Comparison of ENCODE assay signal across 7 cellular contexts in the genomic region with DNA sequence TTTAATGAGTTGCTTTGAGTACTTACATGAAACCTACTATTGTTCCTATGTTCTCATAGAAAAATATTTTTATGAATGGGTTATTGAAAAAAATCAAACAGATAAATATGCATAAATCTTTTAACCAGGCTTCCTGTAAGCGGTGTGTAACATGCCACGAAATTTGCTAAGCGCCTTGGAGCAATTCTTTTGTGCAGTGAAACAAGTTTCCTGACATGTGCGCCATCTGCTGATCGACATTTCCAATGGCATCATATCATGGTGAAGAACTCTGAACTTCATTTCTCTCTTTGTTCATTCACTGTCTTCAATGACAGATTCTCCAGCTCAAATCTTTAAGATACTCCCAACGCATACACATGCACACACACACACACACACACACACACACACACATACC.
DNase-seq lines count a peak whose midpoint lies in the region; ATAC-seq, FAIRE-seq and TF ChIP-seq lines count a peak whose summit lies in the region.

No MANE protein-coding gene starts in this region.

- RAD21 ChIA-PET in HCT116 (lab: Charles Lee; ENCODE audit: low non-redundant PET in 1 of 2, low total read pairs in 2 of 2, uncharacterized antibody in 2 of 2, unreplicated experiment in 2 of 2) = interaction anchor here (0.9 to 1.4 kb wide), 4 partner anchors 241 to 674 kb away, joined by 3 to 4 read pairs (median 3); no protein-coding TSS in a partner anchor

- H3K9ac ChIP-seq in HCT116 (ENCODE audit: low read length) = no peak overlapping the region

- TF ChIP-seq POLR2A in GM12892 (IDR thresholded peaks at IDR 0.05; ENCODE audit: low read depth, low read length) (no peak), HCT116 (IDR thresholded peaks at IDR 0.05; ENCODE audit: borderline replicate concordance, extremely low read depth, insufficient read depth, insufficient read length) (no peak)

- H3K9me3 ChIP-seq in HCT116 (ENCODE audit: control insufficient read depth in 1 of 2, insufficient read depth in 1 of 2, low read depth in 1 of 2, low read length in 2 of 2) (no peaks in the 10 kb centered on the region), RWPE2 (ENCODE audit: severe bottlenecking) (no peaks in the 10 kb centered on the region), mucosa of descending colon (no peaks in the 10 kb centered on the region)

- H4K20me1 ChIP-seq in HCT116 (ENCODE audit: insufficient read depth) = no peaks in the 10 kb centered on the region

- ATAC-seq in HCT116 = peak; percentile 94
- ATAC-seq in RWPE2 (ENCODE audit: low read depth) = peak; percentile 67; the same call in 1 of the 3 replicates
- ATAC-seq in mucosa of descending colon = peak; percentile 54

- POLR2A ChIA-PET in HCT116 (lab: Charles Lee) = no interaction called here

- H3K4me3 ChIP-seq in HCT116 (replicated peaks in 1 of 2; ENCODE audit: low read depth in 1 of 2, low read length in 2 of 2) (no peak overlapping the region), RWPE2 (ENCODE audit: severe bottlenecking) (no peak overlapping the region), mucosa of descending colon (no peak overlapping the region)

- peak overlapping the region; percentile 98 for H2AFZ ChIP-seq in HCT116 (ENCODE audit: low read depth, low read length, poor library complexity, severe bottlenecking)

- CTCF ChIA-PET in HCT116 (lab: Charles Lee) = interaction anchor here (0.6 to 4.1 kb wide), 11 partner anchors 70 to 730 kb away, joined by 3 to 33 read pairs (median 5); no protein-coding TSS in a partner anchor

- no peaks in the 10 kb centered on the region for H3K27me3 ChIP-seq in HCT116 (ENCODE audit: insufficient read depth, low read length)
- H3K27me3 ChIP-seq in RWPE2 (ENCODE audit: insufficient read depth, poor library complexity, severe bottlenecking) = peaks cover 3% of the 10 kb centered on the region

- TF ChIP-seq RAD21 in HCT116 (IDR thresholded peaks at IDR 0.05; ENCODE audit: low read depth) = peak; percentile 79

- TF ChIP-seq CTCF in HCT116 (IDR thresholded peaks at IDR 0.05 in 2 of 3, conservative IDR thresholded peaks at IDR 0.05 in 1 of 3; ENCODE audit: borderline replicate concordance in 1 of 3, insufficient read depth in 1 of 3, low read depth in 2 of 3, low read length in 2 of 3) = peak; percentile 62 to 76 (median 70); a peak in 5 of 6 replicates
- peak; percentile 79 for TF ChIP-seq CTCF in RWPE2 (IDR thresholded peaks at IDR 0.05; ENCODE audit: poor library complexity, severe bottlenecking)
- TF ChIP-seq CTCF in mucosa of descending colon (IDR thresholded peaks at IDR 0.05) = no peak

- BruUV-seq in HCT116 (replicated peaks; lab: Mats Ljungman, UMichigan) = no TSS peak

- DNase-seq in GM12892 (ENCODE audit: insufficient read length) (no peak), HCT116 (ENCODE audit: low read depth, low spot score) (peak; percentile 71), MV-4-11 (lab: John Stamatoyannopoulos, UW) (peak; percentile 42), RWPE2 (ENCODE audit: low spot score) (no peak), epithelial cell of prostate (ENCODE audit: low read depth, low spot score) (peak; percentile 16), mucosa of descending colon (peak in 1 of 3 donors; percentile 68)
- DNase-seq in stimulated activated naive CD4-positive, alpha-beta T cell (lab: John Stamatoyannopoulos, UW) = no peak

- FAIRE-seq in GM12892 (lab: Jason Lieb, UNC) = peak; percentile 69

- no peaks in the 10 kb centered on the region for H3K79me2 ChIP-seq in HCT116 (ENCODE audit: insufficient read depth, low read length)

- H3K36me3 ChIP-seq in HCT116 (ENCODE audit: control insufficient read depth in 1 of 2, insufficient read depth in 2 of 2, low read length in 2 of 2) (no peaks in the 10 kb centered on the region), RWPE2 (ENCODE audit: low read depth) (no peaks in the 10 kb centered on the region), mucosa of descending colon (ENCODE audit: low read depth) (no peaks in the 10 kb centered on the region)

- H3K4me2 ChIP-seq in HCT116 (ENCODE audit: low read length) = peak overlapping the region; percentile 38

- H3K27ac ChIP-seq in HCT116 (ENCODE audit: low read depth, low read length) = no peak overlapping the region
- no peak overlapping the region for H3K27ac ChIP-seq in RWPE2 (ENCODE audit: poor library complexity, severe bottlenecking)
- no peak overlapping the region for H3K27ac ChIP-seq in epithelial cell of prostate

- intact Hi-C loops in HCT116 (cut with micrococcal nuclease) (loop anchor here (1.0 to 5.0 kb wide), 4 partner anchors 533 to 1063 kb away; no protein-coding TSS in a partner anchor), mucosa of descending colon (cut with DNase I, micrococcal nuclease) (loop anchor here in 1 of 2 donors (10.0 kb wide), 1 partner anchor 530 kb away; no protein-coding TSS in a partner anchor)

- H3K4me1 ChIP-seq in HCT116 (ENCODE audit: control insufficient read depth in 1 of 2, insufficient read depth in 2 of 2, low read length in 2 of 2) (peaks cover 0 to 3% of the 10 kb centered on the region in 2 experiments; a peak in 1 of 4 replicates), RWPE2 (ENCODE audit: insufficient read depth, poor library complexity, severe bottlenecking) (no peaks in the 10 kb centered on the region), mucosa of descending colon (ENCODE audit: low read depth) (no peaks in the 10 kb centered on the region)

- no peaks in the 10 kb centered on the region; the same call in 1 of the 2 replicates for H3K9me2 ChIP-seq in HCT116 (ENCODE audit: insufficient read depth)

TF ChIP-seq in HCT116, 20 proteins besides CTCF, POLR2A, EP300 and RAD21:
- TF ChIP-seq SP1 (IDR thresholded peaks at IDR 0.05; ENCODE audit: low read depth) (no peak), CBX3 (IDR thresholded peaks at IDR 0.05; ENCODE audit: low read depth) (0 out of 2 replicates have a peak, but pooled peaks have one; percentile 46), YY1 (IDR thresholded peaks at IDR 0.05; ENCODE audit: extremely low read depth, insufficient replicate concordance, low read depth, low read length) (no peak), TCF7L2 (IDR thresholded peaks at IDR 0.05; ENCODE audit: borderline replicate concordance, extremely low read depth, insufficient read depth, insufficient read length) (no peak), EGR1 (IDR thresholded peaks at IDR 0.05; ENCODE audit: low read depth) (no peak), SRF (IDR thresholded peaks at IDR 0.05; ENCODE audit: low read depth) (no peak), FOSL1 (IDR thresholded peaks at IDR 0.05; ENCODE audit: low read depth) (0 out of 2 replicates have a peak, but pooled peaks have one; percentile 10), ZFX (IDR thresholded peaks at IDR 0.05) (no peak), POLR2AphosphoS5 (IDR thresholded peaks at IDR 0.05; ENCODE audit: low read depth, low read length) (no peak), CEBPB (IDR thresholded peaks at IDR 0.05; ENCODE audit: low read depth) (0 out of 2 replicates have a peak, but pooled peaks have one; percentile 25)
- TF ChIP-seq, protein P1, sequence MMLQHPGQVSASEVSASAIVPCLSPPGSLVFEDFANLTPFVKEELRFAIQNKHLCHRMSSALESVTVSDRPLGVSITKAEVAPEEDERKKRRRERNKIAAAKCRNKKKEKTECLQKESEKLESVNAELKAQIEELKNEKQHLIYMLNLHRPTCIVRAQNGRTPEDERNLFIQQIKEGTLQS (IDR thresholded peaks at IDR 0.05) = no peak
- TF ChIP-seq, protein P2, sequence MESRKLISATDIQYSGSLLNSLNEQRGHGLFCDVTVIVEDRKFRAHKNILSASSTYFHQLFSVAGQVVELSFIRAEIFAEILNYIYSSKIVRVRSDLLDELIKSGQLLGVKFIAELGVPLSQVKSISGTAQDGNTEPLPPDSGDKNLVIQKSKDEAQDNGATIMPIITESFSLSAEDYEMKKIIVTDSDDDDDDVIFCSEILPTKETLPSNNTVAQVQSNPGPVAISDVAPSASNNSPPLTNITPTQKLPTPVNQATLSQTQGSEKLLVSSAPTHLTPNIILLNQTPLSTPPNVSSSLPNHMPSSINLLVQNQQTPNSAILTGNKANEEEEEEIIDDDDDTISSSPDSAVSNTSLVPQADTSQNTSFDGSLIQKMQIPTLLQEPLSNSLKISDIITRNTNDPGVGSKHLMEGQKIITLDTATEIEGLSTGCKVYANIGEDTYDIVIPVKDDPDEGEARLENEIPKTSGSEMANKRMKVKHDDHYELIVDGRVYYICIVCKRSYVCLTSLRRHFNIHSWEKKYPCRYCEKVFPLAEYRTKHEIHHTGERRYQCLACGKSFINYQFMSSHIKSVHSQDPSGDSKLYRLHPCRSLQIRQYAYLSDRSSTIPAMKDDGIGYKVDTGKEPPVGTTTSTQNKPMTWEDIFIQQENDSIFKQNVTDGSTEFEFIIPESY (IDR thresholded peaks at IDR 0.05; ENCODE audit: extremely low read depth, insufficient replicate concordance, low read length) = no peak
- TF ChIP-seq, protein P3, sequence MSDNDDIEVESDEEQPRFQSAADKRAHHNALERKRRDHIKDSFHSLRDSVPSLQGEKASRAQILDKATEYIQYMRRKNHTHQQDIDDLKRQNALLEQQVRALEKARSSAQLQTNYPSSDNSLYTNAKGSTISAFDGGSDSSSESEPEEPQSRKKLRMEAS (IDR thresholded peaks at IDR 0.05) = 0 out of 2 replicates have a peak, but pooled peaks have one; percentile 26
- TF ChIP-seq, protein P4, sequence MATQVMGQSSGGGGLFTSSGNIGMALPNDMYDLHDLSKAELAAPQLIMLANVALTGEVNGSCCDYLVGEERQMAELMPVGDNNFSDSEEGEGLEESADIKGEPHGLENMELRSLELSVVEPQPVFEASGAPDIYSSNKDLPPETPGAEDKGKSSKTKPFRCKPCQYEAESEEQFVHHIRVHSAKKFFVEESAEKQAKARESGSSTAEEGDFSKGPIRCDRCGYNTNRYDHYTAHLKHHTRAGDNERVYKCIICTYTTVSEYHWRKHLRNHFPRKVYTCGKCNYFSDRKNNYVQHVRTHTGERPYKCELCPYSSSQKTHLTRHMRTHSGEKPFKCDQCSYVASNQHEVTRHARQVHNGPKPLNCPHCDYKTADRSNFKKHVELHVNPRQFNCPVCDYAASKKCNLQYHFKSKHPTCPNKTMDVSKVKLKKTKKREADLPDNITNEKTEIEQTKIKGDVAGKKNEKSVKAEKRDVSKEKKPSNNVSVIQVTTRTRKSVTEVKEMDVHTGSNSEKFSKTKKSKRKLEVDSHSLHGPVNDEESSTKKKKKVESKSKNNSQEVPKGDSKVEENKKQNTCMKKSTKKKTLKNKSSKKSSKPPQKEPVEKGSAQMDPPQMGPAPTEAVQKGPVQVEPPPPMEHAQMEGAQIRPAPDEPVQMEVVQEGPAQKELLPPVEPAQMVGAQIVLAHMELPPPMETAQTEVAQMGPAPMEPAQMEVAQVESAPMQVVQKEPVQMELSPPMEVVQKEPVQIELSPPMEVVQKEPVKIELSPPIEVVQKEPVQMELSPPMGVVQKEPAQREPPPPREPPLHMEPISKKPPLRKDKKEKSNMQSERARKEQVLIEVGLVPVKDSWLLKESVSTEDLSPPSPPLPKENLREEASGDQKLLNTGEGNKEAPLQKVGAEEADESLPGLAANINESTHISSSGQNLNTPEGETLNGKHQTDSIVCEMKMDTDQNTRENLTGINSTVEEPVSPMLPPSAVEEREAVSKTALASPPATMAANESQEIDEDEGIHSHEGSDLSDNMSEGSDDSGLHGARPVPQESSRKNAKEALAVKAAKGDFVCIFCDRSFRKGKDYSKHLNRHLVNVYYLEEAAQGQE (IDR thresholded peaks at IDR 0.05; ENCODE audit: low read depth) = no peak
TF ChIP-seq in HCT116: peak in this region for 4.

Comparison
In these comparisons a context has a peak if more than half of its experiments do, and no peak if none do; other contexts are left out.
1. DNase-seq: peak in HCT116 (single experiment), MV-4-11 (single experiment) and epithelial cell of prostate (single experiment); none in GM12892 (single experiment), RWPE2 (single experiment) and stimulated activated naive CD4-positive, alpha-beta T cell (0 of 6).
2. Peak in every context shown above with its lines, with median percentiles within 50 percentile points of each other: ATAC-seq.